In the genomic region with DNA sequence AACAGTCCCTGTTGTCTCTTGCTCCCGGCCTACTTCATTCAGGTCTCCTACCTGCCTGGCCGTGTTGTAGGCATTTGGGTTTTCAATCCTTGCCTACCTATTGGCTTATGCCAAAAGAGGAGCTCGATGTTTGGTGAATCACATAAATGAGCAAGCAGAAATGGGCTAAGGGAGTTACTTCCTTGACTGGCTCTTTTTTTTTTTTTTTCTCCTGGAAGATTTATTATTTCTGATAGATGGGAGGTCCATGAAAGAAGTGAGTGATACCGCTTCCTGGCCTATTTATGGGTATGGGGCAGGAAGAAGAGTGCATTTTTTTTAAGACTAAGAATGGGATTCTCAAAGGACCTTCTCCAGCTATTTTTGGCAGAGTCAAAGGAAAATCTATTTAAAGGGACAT, we compare ENCODE assay signal across 9 cellular contexts.
DNase-seq lines count a peak whose midpoint lies in the region; ATAC-seq, FAIRE-seq and TF ChIP-seq lines count a peak whose summit lies in the region.
"Had no signal": no experiment of that assay in that cellular context is flagged by ENCODE, and none has a peak within 500 bp of the region (broad histone marks: within the 10 kb centered on the region; RNA-seq: fewer than 3 reads in every experiment).

No MANE protein-coding gene starts in this region.

- H3K9ac ChIP-seq in K562 (ENCODE audit: insufficient read depth in 1 of 2, low read depth in 2 of 2, low read length in 2 of 2) = no peak overlapping the region

- no peak for TF ChIP-seq RAD21 in K562 (CRISPR knock-in tag; conservative IDR thresholded peaks at IDR 0.05 in 1 of 2, IDR thresholded peaks at IDR 0.05 in 1 of 2)

- H3K4me3 ChIP-seq in K562 (no peak overlapping the region), right cardiac atrium (ENCODE audit: low read length) (no peak overlapping the region), skin epidermis (no peak overlapping the region)
- no peak overlapping the region for H3K4me3 ChIP-seq in naive thymus-derived CD4-positive, alpha-beta T cell (ENCODE audit: low read length)

- no peak overlapping the region for H3K4me2 ChIP-seq in K562 (ENCODE audit: insufficient read depth, low read length)

- H3K4me3 Mint-ChIP-seq in naive thymus-derived CD4-positive, alpha-beta T cell = no peak overlapping the region
- H3K4me3 Mint-ChIP-seq: endodermal cell had no signal

- CTCF ChIA-PET in K562 (lab: Yijun Ruan, JAX; ENCODE audit: low intra/inter-chr PET ratio) = no interaction called here
- CTCF ChIA-PET in naive thymus-derived CD4-positive, alpha-beta T cell (lab: Charles Lee) = no interaction called here

- 0% methylated on average over 4 of the region's 4 CpGs for WGBS in K562 (ENCODE audit: insufficient coverage, low coverage, missing lambda C conversion rate)
- 30% methylated on average over 4 of the region's 4 CpGs for WGBS in right cardiac atrium

- H3K4me1 ChIP-seq in K562 (replicated peaks in 1 of 2; ENCODE audit: control insufficient read depth in 2 of 2, insufficient read depth in 2 of 2, low read length in 2 of 2) (no peaks in the 10 kb centered on the region; a peak in 1 of 5 replicates), right cardiac atrium (ENCODE audit: control insufficient read depth, insufficient read depth, low read length) (peaks cover 23% of the 10 kb centered on the region)
- no peaks in the 10 kb centered on the region for H3K4me1 ChIP-seq in naive thymus-derived CD4-positive, alpha-beta T cell (ENCODE audit: control insufficient read depth in 2 of 2, insufficient read depth in 2 of 2, low read length in 2 of 2)

- no TSS peak for BruUV-seq in K562 (replicated peaks; lab: Mats Ljungman, UMichigan)

- peaks cover 5 to 15% of the 10 kb centered on the region in 2 experiments; a peak in 2 of 5 replicates for H3K27me3 ChIP-seq in K562 (ENCODE audit: control insufficient read depth in 2 of 2, insufficient read depth in 2 of 2, low read length in 2 of 2)
- no peaks in the 10 kb centered on the region for H3K27me3 ChIP-seq in right cardiac atrium (ENCODE audit: control insufficient read depth, insufficient read depth)
- H3K27me3 ChIP-seq in naive thymus-derived CD4-positive, alpha-beta T cell (ENCODE audit: control insufficient read depth in 2 of 2, insufficient read depth in 2 of 2, low read length in 2 of 2) = no peaks in the 10 kb centered on the region

- ATAC-seq in K562 = no peak
- ATAC-seq in right cardiac atrium = peak; percentile 70 to 83
- ATAC-seq in HG03457 (IDR thresholded peaks at IDR 0.05; ENCODE audit: unreplicated experiment) = no peak
- no peak for ATAC-seq in naive thymus-derived CD4-positive, alpha-beta T cell

- H2AFZ ChIP-seq in K562 (ENCODE audit: low read depth, low read length) = no peak overlapping the region

- no peak for TF ChIP-seq POLR2A in K562 (conservative IDR thresholded peaks at IDR 0.05)

- peaks cover 0 to 24% (median 6%) of the 10 kb centered on the region in 7 donors for H3K4me1 Mint-ChIP-seq in naive thymus-derived CD4-positive, alpha-beta T cell

- H3K27ac ChIP-seq in K562 (ENCODE audit: extremely low read depth, low read depth, low read length) = no peak overlapping the region
- H3K27ac ChIP-seq in right cardiac atrium (ENCODE audit: low read length) = peak overlapping the region; percentile 97
- H3K27ac ChIP-seq in skin epidermis = peak overlapping the region in 19 of 21 experiments; percentile 18 to 86 (median 69)
- H3K27ac ChIP-seq in naive thymus-derived CD4-positive, alpha-beta T cell (ENCODE audit: low read depth, low read length) = no peak overlapping the region

- H3K27ac Mint-ChIP-seq in naive thymus-derived CD4-positive, alpha-beta T cell = no peak overlapping the region
- H3K27ac Mint-ChIP-seq: endodermal cell had no signal

- H3K9me3 Mint-ChIP-seq in naive thymus-derived CD4-positive, alpha-beta T cell = peaks cover 0 to 8% (median 0%) of the 10 kb centered on the region in 11 donors
- H3K9me3 Mint-ChIP-seq: endodermal cell had no signal

- peak; percentile 88 for DNase-seq in HCEC 1CT
- DNase-seq in K562 (ENCODE audit: extremely low read depth in 1 of 4, low spot score in 3 of 4) = no peak
- DNase-seq in right cardiac atrium = no peak
- no peak for DNase-seq in naive thymus-derived CD4-positive, alpha-beta T cell
- no peak for DNase-seq in DMS79 (lab: John Stamatoyannopoulos, UW)
- DNase-seq in stimulated activated CD4-positive, alpha-beta T cell treated with anti-CD3 and anti-CD28 coated beads, Interleukin-15, amount 100 ng/mL, for 24 hours = no peak
- DNase-seq: endodermal cell had no signal

- H3K27me3 Mint-ChIP-seq in naive thymus-derived CD4-positive, alpha-beta T cell = no peaks in the 10 kb centered on the region

- no peaks in the 10 kb centered on the region for H3K36me3 ChIP-seq in K562 (ENCODE audit: control insufficient read depth, insufficient read depth, low read length)
- peaks cover 0 to 22% (median 9%) of the 10 kb centered on the region in 3 experiments for H3K36me3 ChIP-seq in naive thymus-derived CD4-positive, alpha-beta T cell (ENCODE audit: control insufficient read depth in 2 of 3, insufficient read depth in 3 of 3, low read length in 3 of 3)

- in situ Hi-C loops in K562 (cut with MboI) = no loop called here

- no peak for TF ChIP-seq EP300 in K562 (IDR thresholded peaks at IDR 0.05; ENCODE audit: low read length)

- H3K79me2 ChIP-seq in K562 (ENCODE audit: control insufficient read depth, insufficient read depth, low read length) = no peaks in the 10 kb centered on the region

- no peaks in the 10 kb centered on the region for H4K20me1 ChIP-seq in K562 (replicated peaks; ENCODE audit: control insufficient read depth, insufficient read depth, low read length)

- TF ChIP-seq CTCF in K562 (IDR thresholded peaks at IDR 0.05 in 2 of 3, conservative IDR thresholded peaks at IDR 0.05 in 1 of 3; ENCODE audit: insufficient read depth in 2 of 3, low read depth in 1 of 3, low read length in 3 of 3) = no peak

- peaks cover 38 to 87% (median 71%) of the 10 kb centered on the region in 5 donors for H3K36me3 Mint-ChIP-seq in naive thymus-derived CD4-positive, alpha-beta T cell

- H3K9me3 ChIP-seq in K562 (replicated peaks; ENCODE audit: control insufficient read depth, insufficient read depth, low read depth, low read length) = no peaks in the 10 kb centered on the region
- H3K9me3 ChIP-seq in right cardiac atrium (ENCODE audit: control insufficient read depth, low read length) = no peaks in the 10 kb centered on the region
- no peaks in the 10 kb centered on the region for H3K9me3 ChIP-seq in naive thymus-derived CD4-positive, alpha-beta T cell (ENCODE audit: control insufficient read depth in 2 of 3, low read length in 3 of 3)

- no peaks in the 10 kb centered on the region for H3K9me1 ChIP-seq in K562 (ENCODE audit: control insufficient read depth, insufficient read depth, low read length)

- intact Hi-C loops in K562 (cut with micrococcal nuclease) (no loop called here), right cardiac atrium (cut with DNase I) (no loop called here)
- intact Hi-C loops in naive thymus-derived CD4-positive, alpha-beta T cell (cut with micrococcal nuclease) = no loop called here

- POLR2A ChIA-PET in K562 (lab: Yijun Ruan, JAX) = interaction anchor here (0.7 kb wide), 1 partner anchor 20 kb away, joined by 3 read pairs; no protein-coding TSS in a partner anchor
- POLR2A ChIA-PET in naive thymus-derived CD4-positive, alpha-beta T cell (lab: Charles Lee) = no interaction called here

- no peak for FAIRE-seq in K562 (lab: Jason Lieb, UNC)

TF ChIP-seq in K562, 482 proteins besides CTCF, POLR2A, EP300 and RAD21 (continues in another document):
- TF ChIP-seq ZBTB1 (CRISPR knock-in tag; IDR thresholded peaks at IDR 0.05; ENCODE audit: borderline replicate concordance, low read depth) (no peak), ZNF175 (CRISPR knock-in tag; IDR thresholded peaks at IDR 0.05; ENCODE audit: low read depth) (0 out of 2 replicates have a peak, but pooled peaks have one; percentile 54), NFE2L1 (tag; IDR thresholded peaks at IDR 0.05; ENCODE audit: borderline replicate concordance, low read depth) (no peak), GABPA (tag; conservative IDR thresholded peaks at IDR 0.05; ENCODE audit: low read depth) (no peak), ZNF121 (CRISPR knock-in tag; conservative IDR thresholded peaks at IDR 0.05) (no peak), POU5F1 (IDR thresholded peaks at IDR 0.05; ENCODE audit: borderline replicate concordance, low read depth, low read length, partially characterized antibody) (no peak)
- TF ChIP-seq, protein P1, sequence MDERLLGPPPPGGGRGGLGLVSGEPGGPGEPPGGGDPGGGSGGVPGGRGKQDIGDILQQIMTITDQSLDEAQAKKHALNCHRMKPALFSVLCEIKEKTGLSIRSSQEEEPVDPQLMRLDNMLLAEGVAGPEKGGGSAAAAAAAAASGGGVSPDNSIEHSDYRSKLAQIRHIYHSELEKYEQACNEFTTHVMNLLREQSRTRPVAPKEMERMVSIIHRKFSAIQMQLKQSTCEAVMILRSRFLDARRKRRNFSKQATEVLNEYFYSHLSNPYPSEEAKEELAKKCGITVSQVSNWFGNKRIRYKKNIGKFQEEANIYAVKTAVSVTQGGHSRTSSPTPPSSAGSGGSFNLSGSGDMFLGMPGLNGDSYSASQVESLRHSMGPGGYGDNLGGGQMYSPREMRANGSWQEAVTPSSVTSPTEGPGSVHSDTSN (CRISPR knock-in tag; IDR thresholded peaks at IDR 0.05; ENCODE audit: low read depth) = no peak
- TF ChIP-seq, protein P1 (tag; conservative IDR thresholded peaks at IDR 0.05; ENCODE audit: low read depth) = peak; percentile 85
- TF ChIP-seq, protein P2, sequence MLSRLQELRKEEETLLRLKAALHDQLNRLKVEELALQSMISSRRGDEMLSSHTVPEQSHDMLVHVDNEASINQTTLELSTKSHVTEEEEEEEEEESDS (CRISPR knock-in tag; IDR thresholded peaks at IDR 0.05) = no peak
- TF ChIP-seq, protein P3, sequence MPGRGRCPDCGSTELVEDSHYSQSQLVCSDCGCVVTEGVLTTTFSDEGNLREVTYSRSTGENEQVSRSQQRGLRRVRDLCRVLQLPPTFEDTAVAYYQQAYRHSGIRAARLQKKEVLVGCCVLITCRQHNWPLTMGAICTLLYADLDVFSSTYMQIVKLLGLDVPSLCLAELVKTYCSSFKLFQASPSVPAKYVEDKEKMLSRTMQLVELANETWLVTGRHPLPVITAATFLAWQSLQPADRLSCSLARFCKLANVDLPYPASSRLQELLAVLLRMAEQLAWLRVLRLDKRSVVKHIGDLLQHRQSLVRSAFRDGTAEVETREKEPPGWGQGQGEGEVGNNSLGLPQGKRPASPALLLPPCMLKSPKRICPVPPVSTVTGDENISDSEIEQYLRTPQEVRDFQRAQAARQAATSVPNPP (IDR thresholded peaks at IDR 0.05; ENCODE audit: borderline replicate concordance, insufficient read depth, insufficient read length) = no peak

Comparison
In these comparisons a context has a peak if more than half of its experiments do, and no peak if none do; other contexts are left out.
1. ATAC-seq: peak in right cardiac atrium (2 of 2); none in K562 (single experiment), HG03457 (single experiment) and naive thymus-derived CD4-positive, alpha-beta T cell (single experiment).
2. H3K27ac ChIP-seq: peak in right cardiac atrium (single experiment) and skin epidermis (19 of 21); none in K562 (single experiment) and naive thymus-derived CD4-positive, alpha-beta T cell (single experiment).